ENCODE assay signal across 17 cellular contexts in the genomic region with DNA sequence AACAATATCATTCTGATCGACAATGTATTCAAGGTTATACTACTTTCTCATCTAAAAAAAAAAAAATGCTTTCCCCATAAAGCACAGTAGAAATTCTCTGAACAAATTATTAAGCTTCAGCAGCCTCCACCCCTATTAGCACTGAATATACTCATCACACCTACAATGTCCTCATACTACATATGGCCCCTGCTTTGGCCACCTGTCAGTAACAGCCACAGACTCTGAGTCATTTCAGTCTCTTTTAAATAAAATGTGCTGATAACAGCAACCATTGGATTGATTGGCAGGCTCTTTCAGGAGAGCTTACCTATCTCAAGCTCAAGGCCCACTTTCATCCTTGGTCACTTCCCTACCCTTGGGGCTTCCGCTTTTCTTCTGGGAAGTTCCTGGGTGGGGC.
DNase-seq lines count a peak whose midpoint lies in the region; ATAC-seq, FAIRE-seq and TF ChIP-seq lines count a peak whose summit lies in the region.
"Had no signal": no experiment of that assay in that cellular context is flagged by ENCODE, and none has a peak within 500 bp of the region (broad histone marks: within the 10 kb centered on the region; RNA-seq: fewer than 3 reads in every experiment).

No MANE protein-coding gene starts in this region.

- H3K36me3 ChIP-seq in bronchial epithelial cell (ENCODE audit: control insufficient read depth, insufficient read depth, low read length): no peaks in the 10 kb centered on the region

- TF ChIP-seq CTCF in bronchial epithelial cell (IDR thresholded peaks at IDR 0.05; ENCODE audit: insufficient read depth, low read length, severe bottlenecking): no peak

- H3K4me3 ChIP-seq in bronchial epithelial cell (ENCODE audit: low read depth, low read length): no peak overlapping the region

- FAIRE-seq in bronchial epithelial cell (lab: Jason Lieb, UNC): no peak
- FAIRE-seq: A204.1, H54 had no signal

- H3K4me1 Mint-ChIP-seq in stimulated activated naive B cell treated with anti-CD40 and anti-IgM and Interleukin-4, amounts not matched to agents 10 μg/mL and 1 μg/mL and 100 μg/mL, for 72 hours: no peaks in the 10 kb centered on the region
- H3K4me1 Mint-ChIP-seq: CD4-positive, alpha-beta memory T cell had no signal

- peak; percentile 31 for DNase-seq in DMS53 treated with DMSO at 0.1 percent for 48 hours (lab: John Stamatoyannopoulos, UW; ENCODE audit: unreplicated experiment)
- DNase-seq in bronchial epithelial cell (ENCODE audit: low read depth): peak; percentile 41
- DNase-seq in stimulated activated CD4-positive, alpha-beta T cell treated with anti-CD3 and anti-CD28 coated beads, Interleukin-2, amount 100 ng/mL, for 24 hours: no peak
- no peak for DNase-seq in stimulated activated naive B cell treated with anti-CD40 and anti-IgM and Interleukin-4, amounts not matched to agents 10 μg/mL and 1 μg/mL and 100 μg/mL, for 72 hours
- DNase-seq in NCI-H128 (lab: John Stamatoyannopoulos, UW; ENCODE audit: unreplicated experiment): no peak
- DNase-seq in NCI-H748 treated with DMSO at 0.1 percent for 48 hours (lab: John Stamatoyannopoulos, UW): no peak
- DNase-seq: CD4-positive, alpha-beta memory T cell; DMS79; NCI-H1436; NCI-H1930; NCI-H446; NCI-H69; Right ventricle myocardium superior had no signal

- peak; percentile 68 for ATAC-seq in GM18868 (IDR thresholded peaks at IDR 0.05; ENCODE audit: unreplicated experiment)
- ATAC-seq in HG03520 (IDR thresholded peaks at IDR 0.05; ENCODE audit: unreplicated experiment): peak; percentile 46
- no peak for ATAC-seq in stimulated activated naive B cell treated with anti-CD40 and anti-IgM and Interleukin-4, amounts not matched to agents 10 μg/mL and 1 μg/mL and 100 μg/mL, for 72 hours (replicated peaks)

- H3K27me3 Mint-ChIP-seq in stimulated activated naive B cell treated with anti-CD40 and anti-IgM and Interleukin-4, amounts not matched to agents 10 μg/mL and 1 μg/mL and 100 μg/mL, for 72 hours: no peaks in the 10 kb centered on the region

- no peak overlapping the region for H3K4me3 Mint-ChIP-seq in stimulated activated naive B cell treated with anti-CD40 and anti-IgM and Interleukin-4, amounts not matched to agents 10 μg/mL and 1 μg/mL and 100 μg/mL, for 72 hours
- H3K4me3 Mint-ChIP-seq: CD4-positive, alpha-beta memory T cell had no signal

- H3K27ac Mint-ChIP-seq in stimulated activated naive B cell treated with anti-CD40 and anti-IgM and Interleukin-4, amounts not matched to agents 10 μg/mL and 1 μg/mL and 100 μg/mL, for 72 hours: no peak overlapping the region
- H3K27ac Mint-ChIP-seq: CD4-positive, alpha-beta memory T cell had no signal

- H3K36me3 Mint-ChIP-seq in stimulated activated naive B cell treated with anti-CD40 and anti-IgM and Interleukin-4, amounts not matched to agents 10 μg/mL and 1 μg/mL and 100 μg/mL, for 72 hours: no peaks in the 10 kb centered on the region
- H3K36me3 Mint-ChIP-seq: CD4-positive, alpha-beta memory T cell had no signal

- no peaks in the 10 kb centered on the region for H3K27me3 ChIP-seq in bronchial epithelial cell (ENCODE audit: control insufficient read depth, insufficient read depth, low read length)

- no peaks in the 10 kb centered on the region for H3K9me3 Mint-ChIP-seq in stimulated activated naive B cell treated with anti-CD40 and anti-IgM and Interleukin-4, amounts not matched to agents 10 μg/mL and 1 μg/mL and 100 μg/mL, for 72 hours
- H3K9me3 Mint-ChIP-seq: CD4-positive, alpha-beta memory T cell had no signal

Comparison
In these comparisons a context has a peak if more than half of its experiments do, and no peak if none do; other contexts are left out.
1. DNase-seq: peak in DMS53 treated with DMSO at 0.1 percent for 48 hours (single experiment) and bronchial epithelial cell (single experiment); none in stimulated activated CD4-positive, alpha-beta T cell treated with anti-CD3 and anti-CD28 coated beads, Interleukin-2, amount 100 ng/mL, for 24 hours (0 of 2), stimulated activated naive B cell treated with anti-CD40 and anti-IgM and Interleukin-4, amounts not matched to agents 10 μg/mL and 1 μg/mL and 100 μg/mL, for 72 hours (single experiment), NCI-H128 (single experiment) and NCI-H748 treated with DMSO at 0.1 percent for 48 hours (single experiment).
2. ATAC-seq: peak in GM18868 (single experiment) and HG03520 (single experiment); none in stimulated activated naive B cell treated with anti-CD40 and anti-IgM and Interleukin-4, amounts not matched to agents 10 μg/mL and 1 μg/mL and 100 μg/mL, for 72 hours (0 of 2).